In the genomic region with DNA sequence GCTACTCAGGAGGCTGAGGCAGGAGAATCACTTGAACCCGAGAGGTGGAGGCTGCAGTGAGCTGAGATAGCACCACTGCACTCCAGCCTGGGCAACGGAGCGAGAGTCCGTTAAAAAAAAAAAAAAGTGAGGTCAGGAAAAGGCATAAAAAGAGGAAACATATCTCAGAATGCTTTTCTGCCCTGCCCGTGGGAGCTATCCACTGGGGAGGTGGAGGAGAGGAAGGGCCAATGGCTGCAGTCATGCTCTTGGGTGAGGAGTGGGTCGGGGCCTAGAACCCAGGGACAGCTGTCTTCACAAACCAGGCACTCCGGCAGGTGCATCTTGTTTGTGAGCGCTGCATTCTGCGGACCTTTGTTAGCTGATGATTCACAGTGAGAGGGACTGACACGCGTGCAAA, we compare ENCODE assay signal across 18 cellular contexts.
"Had no signal": no experiment of that assay in that cellular context is flagged by ENCODE, and none has a peak within 500 bp of the region (broad histone marks: within the 10 kb centered on the region; RNA-seq: fewer than 3 reads in every experiment).

No MANE protein-coding gene starts in this region.

- ATAC-seq: activated naive CD8-positive, alpha-beta T cell treated with anti-CD3 and anti-CD28 coated beads, Interleukin-2, amount 50 U/mL, for 24 hours; effector memory CD8-positive, alpha-beta T cell; left ventricle myocardium superior; natural killer cell had no signal

- H3K4me1 ChIP-seq: breast epithelium, foreskin keratinocyte, tibial artery had no signal

- DNase-seq: activated CD4-positive, alpha-beta T cell treated with anti-CD3 and anti-CD28 coated beads, Interleukin-2, amount 50 U/mL, for 48 hours; activated naive CD4-positive, alpha-beta T cell treated with anti-CD3 and anti-CD28 coated beads for 36 hours; activated naive CD8-positive, alpha-beta T cell treated with anti-CD3 and anti-CD28 coated beads, Interleukin-2, amount 50 U/mL, for 24 hours; activated T-cell treated with anti-CD3 and anti-CD28 coated beads, Interleukin-2, amount 50 U/mL, for 1 hour; aorta; effector memory CD8-positive, alpha-beta T cell; glutamatergic neuron; left ventricle myocardium superior; natural killer cell; posterior cingulate gyrus; stimulated activated CD4-positive, alpha-beta T cell treated with anti-CD3 and anti-CD28 coated beads, Interleukin-15, amount 100 ng/mL, for 24 hours; stimulated activated CD4-positive, alpha-beta T cell treated with anti-CD3 and anti-CD28 coated beads, Interleukin-4, amount 100 ng/mL, for 1 hour; stimulated activated naive CD4-positive, alpha-beta T cell; tibial artery had no signal

- H3K27ac ChIP-seq: breast epithelium, foreskin keratinocyte, right atrium auricular region, skin epidermis, tibial artery had no signal

- H3K4me3 ChIP-seq: breast epithelium, right atrium auricular region, skin epidermis, tibial artery had no signal

- H3K9me3 ChIP-seq: breast epithelium, right atrium auricular region, tibial artery had no signal

- H3K36me3 ChIP-seq: breast epithelium, right atrium auricular region, tibial artery had no signal

- H3K27me3 ChIP-seq: breast epithelium, right atrium auricular region had no signal
